In the genomic region with DNA sequence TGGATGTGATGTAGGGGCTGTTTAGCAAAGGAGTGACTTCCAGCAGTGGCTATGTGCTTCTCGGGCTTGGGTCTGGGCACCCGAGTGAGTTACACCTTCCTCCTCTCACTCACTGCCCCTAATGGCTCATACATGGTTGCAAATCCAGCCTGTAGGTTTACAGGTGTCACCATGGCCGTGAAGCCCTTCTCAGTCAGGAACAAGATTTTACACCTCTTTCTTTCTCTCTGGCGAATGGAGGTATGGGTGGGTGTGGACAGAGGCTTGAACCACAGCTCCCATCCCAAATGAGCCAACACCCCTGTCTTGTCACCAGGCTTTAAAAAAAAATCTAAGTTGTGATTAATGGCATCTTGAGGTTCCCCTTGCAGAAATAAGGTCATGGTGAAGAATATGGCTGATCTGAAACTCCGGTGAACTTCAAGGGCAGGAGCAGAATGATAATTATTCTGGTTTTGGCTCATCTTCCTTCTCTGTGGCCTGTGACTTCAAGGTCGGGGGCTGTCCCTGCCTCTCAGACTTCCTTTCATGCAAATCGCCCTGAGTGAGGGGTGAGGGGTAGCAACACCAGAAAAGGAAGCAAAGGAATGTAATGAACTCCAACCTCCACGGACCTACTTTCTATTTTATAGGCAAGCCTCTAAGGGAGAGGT, we compare ENCODE assay signal across 9 cellular contexts.
DNase-seq lines count a peak whose midpoint lies in the region; ATAC-seq and TF ChIP-seq lines count a peak whose summit lies in the region.
"Had no signal": no experiment of that assay in that cellular context is flagged by ENCODE, and none has a peak within 500 bp of the region (broad histone marks: within the 10 kb centered on the region; RNA-seq: fewer than 3 reads in every experiment).

No MANE protein-coding gene starts in this region.

- no peak overlapping the region for H3K27ac ChIP-seq in DND-41 (ENCODE audit: low read length)
- no peak overlapping the region for H3K27ac ChIP-seq in testis
- no peak overlapping the region for H3K27ac ChIP-seq in sigmoid colon
- H3K27ac ChIP-seq in coronary artery, result no peak overlapping the region

- H3K4me3 ChIP-seq in DND-41 (ENCODE audit: low read depth in 1 of 2, low read length in 2 of 2), result no peak overlapping the region
- H3K4me3 ChIP-seq in testis, result no peak overlapping the region
- H3K4me3 ChIP-seq in sigmoid colon, result no peak overlapping the region
- no peak overlapping the region for H3K4me3 ChIP-seq in coronary artery

- no peak for TF ChIP-seq EP300 in sigmoid colon (IDR thresholded peaks at IDR 0.05)

- no peak for ATAC-seq in DND-41 (ENCODE audit: insufficient read depth, low read depth)
- ATAC-seq in GM21447 (IDR thresholded peaks at IDR 0.05; ENCODE audit: unreplicated experiment), result peak; percentile 99
- peak; percentile 98 for ATAC-seq in HG03565 (IDR thresholded peaks at IDR 0.05; ENCODE audit: unreplicated experiment)
- no peak for ATAC-seq in central memory CD8-positive, alpha-beta T cell (replicated peaks; ENCODE audit: extremely low read depth, poor library complexity, severe bottlenecking)

- no peaks in the 10 kb centered on the region for H3K9me3 Mint-ChIP-seq in central memory CD8-positive, alpha-beta T cell

- TF ChIP-seq CTCF in DND-41 (IDR thresholded peaks at IDR 0.05; ENCODE audit: borderline replicate concordance, extremely low read depth, low read length, poor library complexity, severe bottlenecking) (no peak), testis (IDR thresholded peaks at IDR 0.05) (no peak), sigmoid colon (IDR thresholded peaks at IDR 0.05) (no peak), coronary artery (IDR thresholded peaks at IDR 0.05) (no peak)

- no peak overlapping the region for H3K27ac Mint-ChIP-seq in central memory CD8-positive, alpha-beta T cell (ENCODE audit: low read depth)

- H2AFZ ChIP-seq in DND-41 (ENCODE audit: low read depth, low read length), result no peak overlapping the region

- TF ChIP-seq POLR2A in testis (IDR thresholded peaks at IDR 0.05) (no peak), sigmoid colon (IDR thresholded peaks at IDR 0.05) (no peak)

- no peaks in the 10 kb centered on the region for H3K9me3 ChIP-seq in DND-41 (ENCODE audit: insufficient read depth, low read length, severe bottlenecking)
- H3K9me3 ChIP-seq in testis, result no peaks in the 10 kb centered on the region
- no peaks in the 10 kb centered on the region for H3K9me3 ChIP-seq in sigmoid colon

- H3K36me3 ChIP-seq in DND-41 (ENCODE audit: insufficient read depth, low read length), result no peaks in the 10 kb centered on the region
- H3K36me3 ChIP-seq in testis (ENCODE audit: low read depth, missing control alignments), result no peaks in the 10 kb centered on the region
- H3K36me3 ChIP-seq in sigmoid colon, result no peaks in the 10 kb centered on the region

- no peak overlapping the region; the same call in 1 of the 2 replicates for H3K4me2 ChIP-seq in DND-41 (ENCODE audit: insufficient read depth, low read length)

- intact Hi-C loops in testis (cut with DNase I; ENCODE audit: low total_unique reads) (no loop called here), sigmoid colon (cut with DNase I) (no loop called here)

- no peaks in the 10 kb centered on the region for H4K20me1 ChIP-seq in DND-41 (ENCODE audit: insufficient read depth, low read length)

- DNase-seq in DND-41 (peak; percentile 40), testis (no peak), NCI-H128 (lab: John Stamatoyannopoulos, UW; ENCODE audit: unreplicated experiment) (no peak), sigmoid colon (no peak), coronary artery (ENCODE audit: low spot score) (no peak)
- DNase-seq in central memory CD8-positive, alpha-beta T cell (ENCODE audit: low spot score in 2 of 2), result no peak
- DNase-seq: EL had no signal

- peaks cover 4% of the 10 kb centered on the region for H3K36me3 Mint-ChIP-seq in central memory CD8-positive, alpha-beta T cell (ENCODE audit: insufficient read depth)

- H3K4me1 Mint-ChIP-seq in central memory CD8-positive, alpha-beta T cell, result peaks cover 74% of the 10 kb centered on the region

- peak overlapping the region; percentile 64 for H3K4me3 Mint-ChIP-seq in central memory CD8-positive, alpha-beta T cell

- H3K27me3 ChIP-seq in DND-41 (ENCODE audit: insufficient read depth, low read length, poor library complexity) (no peaks in the 10 kb centered on the region), testis (no peaks in the 10 kb centered on the region), sigmoid colon (no peaks in the 10 kb centered on the region)

- no peak overlapping the region for H3K9ac ChIP-seq in DND-41 (ENCODE audit: low read depth, low read length)

- H3K4me1 ChIP-seq in DND-41 (ENCODE audit: insufficient read depth, low read length) (peaks cover 36% of the 10 kb centered on the region), testis (no peaks in the 10 kb centered on the region), sigmoid colon (no peaks in the 10 kb centered on the region)

- WGBS in testis, 2 donors, result 78 to 86% methylated on average over 8 of the region's 8 CpGs
- WGBS in sigmoid colon, 2 donors, result 60 to 80% methylated on average over 8 of the region's 8 CpGs

- no peaks in the 10 kb centered on the region for H3K27me3 Mint-ChIP-seq in central memory CD8-positive, alpha-beta T cell

- no peaks in the 10 kb centered on the region for H3K79me2 ChIP-seq in DND-41 (ENCODE audit: insufficient read depth, low read length)

Comparison
In these comparisons a context has a peak if more than half of its experiments do, and no peak if none do; other contexts are left out.
1. ATAC-seq: peak in GM21447 (single experiment) and HG03565 (single experiment); none in DND-41 (single experiment) and central memory CD8-positive, alpha-beta T cell (single experiment).